ENCODE assay signal across 14 cellular contexts in genomic region chr1:186093437-186093836, GRCh38.
DNase-seq lines count a peak whose midpoint lies in the region; ATAC-seq, FAIRE-seq and TF ChIP-seq lines count a peak whose summit lies in the region.
"Had no signal": no experiment of that assay in that cellular context is flagged by ENCODE, and none has a peak within 500 bp of the region (broad histone marks: within the 10 kb centered on the region; RNA-seq: fewer than 3 reads in every experiment).

No MANE protein-coding gene starts in this region.

- H3K27me3 ChIP-seq in astrocyte (ENCODE audit: insufficient read depth, low read length) (no peaks in the 10 kb centered on the region), dorsolateral prefrontal cortex (peaks cover 0 to 14% (median 0%) of the 10 kb centered on the region in 45 donors)
- H3K27me3 ChIP-seq: cardiac muscle cell had no signal

- H3K4me2 ChIP-seq in astrocyte (ENCODE audit: low read length): no peak overlapping the region

- H3K27ac ChIP-seq in astrocyte (ENCODE audit: low read depth, low read length): no peak overlapping the region
- H3K27ac ChIP-seq in dorsolateral prefrontal cortex: no peak overlapping the region
- H3K27ac ChIP-seq: cardiac muscle cell had no signal

- peak; percentile 6 for DNase-seq in AG08395 (ENCODE audit: low spot score)
- peak; percentile 30 for DNase-seq in LNCaP clone FGC (ENCODE audit: low read depth)
- peak; percentile 33 for DNase-seq in astrocyte (ENCODE audit: low read depth)
- no peak for DNase-seq in left colon
- DNase-seq in activated CD8-positive, alpha-beta T cell treated with anti-CD3 and anti-CD28 coated beads, Interleukin-2, amount 10 ng/mL, durations not matched to agents 7 days and 5 days: no peak
- DNase-seq in dorsolateral prefrontal cortex: no peak
- no peak for DNase-seq in GM13976 (ENCODE audit: low spot score)
- DNase-seq: erythroblast; NCI-H1436 treated with DMSO at 0.1 percent for 48 hours; stimulated activated naive CD8-positive, alpha-beta T cell treated with anti-CD3 and anti-CD28 coated beads, Interleukin-15, amount 100 ng/mL, for 72 hours had no signal

- intact Hi-C loops in left colon (cut with DNase I, micrococcal nuclease) (no loop called here), dorsolateral prefrontal cortex (cut with DNase I) (no loop called here)

- TF ChIP-seq CTCF in LNCaP clone FGC (IDR thresholded peaks at IDR 0.05; ENCODE audit: control insufficient read depth, extremely low read depth, insufficient read depth) (no peak), astrocyte (IDR thresholded peaks at IDR 0.05; ENCODE audit: insufficient read depth, low read depth, low read length) (no peak), dorsolateral prefrontal cortex (IDR thresholded peaks at IDR 0.05 in 54 of 56, conservative IDR thresholded peaks at IDR 0.05 in 2 of 56; ENCODE audit: low read depth in 1 of 56, partially characterized antibody in 56 of 56) (no peak), GM13976 (IDR thresholded peaks at IDR 0.05; ENCODE audit: borderline replicate concordance, control extremely low read depth, extremely low read depth, insufficient read depth, missing control alignments) (no peak)

- H3K9me3 Mint-ChIP-seq in astrocyte (ENCODE audit: unreplicated experiment): no peaks in the 10 kb centered on the region
- H3K9me3 Mint-ChIP-seq in activated CD8-positive, alpha-beta T cell treated with anti-CD3 and anti-CD28 coated beads, Interleukin-2, amount 10 ng/mL, durations not matched to agents 7 days and 5 days (ENCODE audit: insufficient read depth): no peaks in the 10 kb centered on the region
- H3K9me3 Mint-ChIP-seq: HFFc6; stimulated activated naive CD8-positive, alpha-beta T cell treated with anti-CD3 and anti-CD28 coated beads, Interleukin-15, amount 100 ng/mL, for 72 hours had no signal

- H3K4me1 ChIP-seq in astrocyte (ENCODE audit: insufficient read depth, low read length): peaks cover 5% of the 10 kb centered on the region

- no peaks in the 10 kb centered on the region for H3K27me3 Mint-ChIP-seq in astrocyte (ENCODE audit: low read depth, unreplicated experiment)
- no peaks in the 10 kb centered on the region for H3K27me3 Mint-ChIP-seq in activated CD8-positive, alpha-beta T cell treated with anti-CD3 and anti-CD28 coated beads, Interleukin-2, amount 10 ng/mL, durations not matched to agents 7 days and 5 days (ENCODE audit: low read depth)

- peak overlapping the region; percentile 71 for H3K27ac Mint-ChIP-seq in astrocyte (ENCODE audit: unreplicated experiment)
- H3K27ac Mint-ChIP-seq in activated CD8-positive, alpha-beta T cell treated with anti-CD3 and anti-CD28 coated beads, Interleukin-2, amount 10 ng/mL, durations not matched to agents 7 days and 5 days: no peak overlapping the region
- H3K27ac Mint-ChIP-seq: HFFc6; stimulated activated naive CD8-positive, alpha-beta T cell treated with anti-CD3 and anti-CD28 coated beads, Interleukin-15, amount 100 ng/mL, for 72 hours had no signal

- ATAC-seq in left colon: peak; percentile 65
- ATAC-seq in activated CD8-positive, alpha-beta T cell treated with anti-CD3 and anti-CD28 coated beads, Interleukin-2, amount 10 ng/mL, durations not matched to agents 7 days and 5 days: no peak
- ATAC-seq in HG02840 (IDR thresholded peaks at IDR 0.05; ENCODE audit: low FRiP score, unreplicated experiment): no peak
- ATAC-seq: stimulated activated naive CD8-positive, alpha-beta T cell treated with anti-CD3 and anti-CD28 coated beads, Interleukin-15, amount 100 ng/mL, for 72 hours had no signal

- no peaks in the 10 kb centered on the region for H3K79me2 ChIP-seq in astrocyte (ENCODE audit: insufficient read depth, low read length)

- POLR2A ChIA-PET in activated CD8-positive, alpha-beta T cell treated with anti-CD3 and anti-CD28 coated beads, Interleukin-2, amount 10 ng/mL, durations not matched to agents 7 days and 5 days (lab: Charles Lee): no interaction called here

- no peak overlapping the region for H2AFZ ChIP-seq in astrocyte (ENCODE audit: low read depth, low read length)

- no peak overlapping the region for H3K9ac ChIP-seq in astrocyte (ENCODE audit: low read length)

- no peaks in the 10 kb centered on the region for H4K20me1 ChIP-seq in astrocyte (ENCODE audit: insufficient read depth, low read length)

- H3K4me3 ChIP-seq in LNCaP clone FGC (ENCODE audit: low read depth, low read length): no peak overlapping the region
- H3K4me3 ChIP-seq in astrocyte (ENCODE audit: insufficient read depth, low read depth, low read length): no peak overlapping the region
- no peak overlapping the region for H3K4me3 ChIP-seq in dorsolateral prefrontal cortex
- H3K4me3 ChIP-seq: cardiac muscle cell had no signal

- CTCF ChIA-PET in activated CD8-positive, alpha-beta T cell treated with anti-CD3 and anti-CD28 coated beads, Interleukin-2, amount 10 ng/mL, durations not matched to agents 7 days and 5 days (lab: Charles Lee): no interaction called here

- H3K4me3 Mint-ChIP-seq in astrocyte (ENCODE audit: unreplicated experiment): no peak overlapping the region
- H3K4me3 Mint-ChIP-seq in activated CD8-positive, alpha-beta T cell treated with anti-CD3 and anti-CD28 coated beads, Interleukin-2, amount 10 ng/mL, durations not matched to agents 7 days and 5 days: no peak overlapping the region
- H3K4me3 Mint-ChIP-seq: stimulated activated naive CD8-positive, alpha-beta T cell treated with anti-CD3 and anti-CD28 coated beads, Interleukin-15, amount 100 ng/mL, for 72 hours had no signal

- H3K4me1 Mint-ChIP-seq in astrocyte (ENCODE audit: low read depth, unreplicated experiment): peaks cover 16% of the 10 kb centered on the region
- H3K4me1 Mint-ChIP-seq in activated CD8-positive, alpha-beta T cell treated with anti-CD3 and anti-CD28 coated beads, Interleukin-2, amount 10 ng/mL, durations not matched to agents 7 days and 5 days (ENCODE audit: low read depth): no peaks in the 10 kb centered on the region
- H3K4me1 Mint-ChIP-seq: stimulated activated naive CD8-positive, alpha-beta T cell treated with anti-CD3 and anti-CD28 coated beads, Interleukin-15, amount 100 ng/mL, for 72 hours had no signal

- H3K9me3 ChIP-seq in astrocyte (ENCODE audit: insufficient read depth, low read depth, low read length): no peaks in the 10 kb centered on the region

- FAIRE-seq in astrocyte (lab: Jason Lieb, UNC): no peak
- FAIRE-seq: GM18507 had no signal

- no peaks in the 10 kb centered on the region for H3K36me3 Mint-ChIP-seq in astrocyte (ENCODE audit: low read depth, unreplicated experiment)
- no peaks in the 10 kb centered on the region for H3K36me3 Mint-ChIP-seq in activated CD8-positive, alpha-beta T cell treated with anti-CD3 and anti-CD28 coated beads, Interleukin-2, amount 10 ng/mL, durations not matched to agents 7 days and 5 days (ENCODE audit: low read depth)

- in situ Hi-C loops in GM13976 (cut with MboI; ENCODE audit: low sequenced_read_pairs, unreplicated experiment): no loop called here

- H3K36me3 ChIP-seq in astrocyte (ENCODE audit: insufficient read depth, low read length): no peaks in the 10 kb centered on the region

Comparison
In these comparisons a context has a peak if more than half of its experiments do, and no peak if none do; other contexts are left out.
1. DNase-seq: peak in AG08395 (single experiment), LNCaP clone FGC (single experiment) and astrocyte (single experiment); none in left colon (0 of 2), activated CD8-positive, alpha-beta T cell treated with anti-CD3 and anti-CD28 coated beads, Interleukin-2, amount 10 ng/mL, durations not matched to agents 7 days and 5 days (single experiment), dorsolateral prefrontal cortex (0 of 10) and GM13976 (single experiment).